8 cellular contexts compared by ENCODE assay signal in genomic region chr14:52949711-52950409, GRCh38. TPM values are rescaled to one million over a fixed set of nuclear protein-coding genes. Genes with fewer than 3 reads are reported as not detected.
A peak's percentile ranks its signal among the peaks of the same experiment; 100 is the strongest.
DNase-seq lines count a peak whose midpoint lies in the region; ATAC-seq and TF ChIP-seq lines count a peak whose summit lies in the region.

No MANE protein-coding gene starts in this region.

- H3K4me1 ChIP-seq in Peyer's patch (peaks cover 0 to 9% (median 0%) of the 10 kb centered on the region in 4 donors), thyroid gland (peaks cover 12 to 16% of the 10 kb centered on the region in 2 donors)

- DNase-seq in DMS53 (lab: John Stamatoyannopoulos, UW) = peak; percentile 13
- DNase-seq in DMS53 treated with DMSO at 0.1 percent for 48 hours (lab: John Stamatoyannopoulos, UW; ENCODE audit: unreplicated experiment) = no peak
- no peak for DNase-seq in Peyer's patch
- DNase-seq in dermis microvascular lymphatic vessel endothelial cell (ENCODE audit: low read depth in 2 of 2) = peak; percentile 21 to 52
- DNase-seq in medulla oblongata (ENCODE audit: extremely low spot score) = peak; percentile 57
- peak; percentile 54 to 66 for DNase-seq in thyroid gland
- DNase-seq in effector CD4-positive, alpha-beta T cell = no peak

- no peaks in the 10 kb centered on the region for H3K36me3 ChIP-seq in Peyer's patch
- H3K36me3 ChIP-seq in thyroid gland = no peaks in the 10 kb centered on the region

- peak overlapping the region; percentile 77 to 98 (median 84) for H3K27ac ChIP-seq in Peyer's patch
- H3K27ac ChIP-seq in thyroid gland = peak overlapping the region; percentile 94 to 99 (median 97)

- H3K27me3 ChIP-seq in Peyer's patch = no peaks in the 10 kb centered on the region
- H3K27me3 ChIP-seq in thyroid gland = no peaks in the 10 kb centered on the region

- intact Hi-C loops in thyroid gland (cut with DNase I) = no loop called here

- ATAC-seq in HG02763 (IDR thresholded peaks at IDR 0.05; ENCODE audit: unreplicated experiment) = no peak

- WGBS in thyroid gland, 2 donors = 2% methylated on average over 24 of the region's 24 CpGs

- H3K9me3 ChIP-seq in Peyer's patch = no peaks in the 10 kb centered on the region
- H3K9me3 ChIP-seq in thyroid gland = no peaks in the 10 kb centered on the region

- H3K4me3 ChIP-seq in Peyer's patch = peak overlapping the region; percentile 59 to 85 (median 66)
- peak overlapping the region; percentile 28 to 98 (median 89) for H3K4me3 ChIP-seq in thyroid gland (replicated peaks in 1 of 3)

- TF ChIP-seq CTCF in Peyer's patch (IDR thresholded peaks at IDR 0.05) (no peak), thyroid gland (IDR thresholded peaks at IDR 0.05) (no peak)

- TF ChIP-seq POLR2A in Peyer's patch (IDR thresholded peaks at IDR 0.05) (no peak), thyroid gland (IDR thresholded peaks at IDR 0.05) (peak; percentile 54 to 83)

RNA-seq across cellular contexts. Expression of gene FERMT2, which starts 1.0 kb away (rescaled TPM):
- total RNA-seq in Peyer's patch = 10 to 100 TPM in 3 of 4 donors, 1 to 10 TPM in 1; 10.0 to 59.4 (median 12.4) TPM
- 64.6 and 72.2 TPM in 2 replicates for total RNA-seq in dermis microvascular lymphatic vessel endothelial cell
- total RNA-seq in thyroid gland = 10 to 100 TPM; 57.1 to 98.5 (median 74.2) TPM

Comparison
In these comparisons a context has a peak if more than half of its experiments do, and no peak if none do; other contexts are left out.
1. DNase-seq: peak in DMS53 (single experiment), dermis microvascular lymphatic vessel endothelial cell (2 of 2), medulla oblongata (single experiment) and thyroid gland (2 of 2); none in DMS53 treated with DMSO at 0.1 percent for 48 hours (single experiment), Peyer's patch (0 of 3) and effector CD4-positive, alpha-beta T cell (single experiment).
2. POLR2A ChIP-seq: peak in thyroid gland (2 of 2); none in Peyer's patch (0 of 2).